Comparison of ENCODE assay signal across 9 cellular contexts in genomic region chr17:40312131-40312731, GRCh38. TPM values are rescaled to one million over a fixed set of nuclear protein-coding genes. Genes with fewer than 3 reads are reported as not detected.
DNase-seq lines count a peak whose midpoint lies in the region; ATAC-seq and TF ChIP-seq lines count a peak whose summit lies in the region.
"Had no signal": no experiment of that assay in that cellular context is flagged by ENCODE, and none has a peak within 500 bp of the region (broad histone marks: within the 10 kb centered on the region; RNA-seq: fewer than 3 reads in every experiment).

No MANE protein-coding gene starts in this region.

- H3K9me3 ChIP-seq in T-helper 17 cell (ENCODE audit: control insufficient read depth, low read length, poor library complexity, severe bottlenecking) (no peaks in the 10 kb centered on the region), right atrium auricular region (no peaks in the 10 kb centered on the region), smooth muscle cell (replicated peaks; ENCODE audit: low read depth) (no peaks in the 10 kb centered on the region)

- H3K79me2 ChIP-seq in smooth muscle cell (ENCODE audit: low read depth), result peaks cover 14% of the 10 kb centered on the region

- in situ Hi-C loops in GM13977 (cut with MboI; ENCODE audit: low pct_unique_long_range_greater_than_20kb, low sequenced_read_pairs, unreplicated experiment), result no loop called here

- no peaks in the 10 kb centered on the region for H3K27me3 Mint-ChIP-seq in T-helper 17 cell

- peak overlapping the region; percentile 71 for H3K27ac Mint-ChIP-seq in T-helper 17 cell

- DNase-seq in GM13977 (ENCODE audit: low spot score), result peak; percentile 25
- no peak for DNase-seq in T-helper 17 cell
- DNase-seq in right atrium auricular region (ENCODE audit: low spot score), result no peak
- DNase-seq in smooth muscle cell (lab: John Stamatoyannopoulos, UW; ENCODE audit: unreplicated experiment), result no peak
- no peak for DNase-seq in NCI-H146 (lab: John Stamatoyannopoulos, UW)
- DNase-seq in hepatic stellate cell (ENCODE audit: low spot score), result no peak
- no peak for DNase-seq in NCI-H446 treated with DMSO at 0.1 percent for 48 hours (lab: John Stamatoyannopoulos, UW)
- DNase-seq: activated CD4-positive, alpha-beta T cell treated with anti-CD3 and anti-CD28 coated beads, Interleukin-2, amount 50 U/mL, for 1 hour had no signal

- no peaks in the 10 kb centered on the region for H3K36me3 Mint-ChIP-seq in T-helper 17 cell (ENCODE audit: low read depth)

- H3K36me3 ChIP-seq in right atrium auricular region (no peaks in the 10 kb centered on the region), smooth muscle cell (ENCODE audit: low read depth) (no peaks in the 10 kb centered on the region)

- H3K4me1 ChIP-seq in right atrium auricular region (peaks cover 9 to 100% of the 10 kb centered on the region in 2 donors), smooth muscle cell (ENCODE audit: low read depth) (peaks cover 70% of the 10 kb centered on the region)

- H3K9ac ChIP-seq in smooth muscle cell (ENCODE audit: low read depth), result no peak overlapping the region

- WGBS in smooth muscle cell (ENCODE audit: low lambda C conversion rate), result 71% methylated on average over 7 of the region's 7 CpGs

- ATAC-seq in T-helper 17 cell (no peak), HG03135 (IDR thresholded peaks at IDR 0.05; ENCODE audit: unreplicated experiment) (no peak)

- peaks cover 7% of the 10 kb centered on the region for H4K20me1 ChIP-seq in smooth muscle cell (ENCODE audit: low read depth)

- TF ChIP-seq CTCF in GM13977 (IDR thresholded peaks at IDR 0.05; ENCODE audit: extremely low read depth, insufficient read depth, missing control alignments) (no peak), right atrium auricular region (IDR thresholded peaks at IDR 0.05) (no peak), smooth muscle cell (IDR thresholded peaks at IDR 0.05; ENCODE audit: borderline replicate concordance, insufficient read depth, poor library complexity, severe bottlenecking) (no peak)

- peak overlapping the region; percentile 96 to 98 for H3K27ac ChIP-seq in right atrium auricular region
- no peak overlapping the region for H3K27ac ChIP-seq in smooth muscle cell (ENCODE audit: low read depth)

- H3K4me2 ChIP-seq in smooth muscle cell, result peak overlapping the region; percentile 51

- H3K4me3 ChIP-seq in right atrium auricular region, result no peak overlapping the region
- H3K4me3 ChIP-seq in smooth muscle cell, result no peak overlapping the region

- H3K4me3 Mint-ChIP-seq in T-helper 17 cell, result no peak overlapping the region

- H3F3A ChIP-seq in smooth muscle cell (ENCODE audit: low read depth), result peaks cover 21% of the 10 kb centered on the region

- H3K4me1 Mint-ChIP-seq in T-helper 17 cell, result peaks cover 46% of the 10 kb centered on the region

- no peaks in the 10 kb centered on the region for H3K27me3 ChIP-seq in right atrium auricular region
- H3K27me3 ChIP-seq in smooth muscle cell (ENCODE audit: low read depth), result no peaks in the 10 kb centered on the region

- no peak overlapping the region for H2AFZ ChIP-seq in smooth muscle cell (ENCODE audit: low read depth)

RNA-seq across cellular contexts. Expression of gene RARA, which starts 3.3 kb away (rescaled TPM):
- total RNA-seq in T-helper 17 cell, result 100 to 1,000 TPM in 1 of 2 donors, 10 to 100 TPM in 1; 97.0 to 106 TPM
- total RNA-seq in right atrium auricular region, result 10 to 100 TPM; 28.5 to 51.7 TPM
- 13.6 and 22.5 TPM in 2 replicates for total RNA-seq in smooth muscle cell
- 21.6 and 22.1 TPM in 2 replicates for polyA plus RNA-seq in smooth muscle cell

RNA-seq across cellular contexts. Expression of gene CDC6, which starts 24.6 kb away (rescaled TPM):
- 1 to 10 TPM; 1.2 to 2.7 TPM for total RNA-seq in T-helper 17 cell
- total RNA-seq in right atrium auricular region, result 1 to 10 TPM in 1 of 2 donors, under 1 TPM in 1; 0.44 to 1.0 TPM
- 10.4 and 15.1 TPM in 2 replicates for total RNA-seq in smooth muscle cell
- 5.2 and 5.5 TPM in 2 replicates for polyA plus RNA-seq in smooth muscle cell

RNA-seq across cellular contexts. Expression of gene GJD3, which starts 52.3 kb away (rescaled TPM):
- total RNA-seq in T-helper 17 cell, result not detected
- 1 to 10 TPM in 1 of 2 donors, not detected in 1; 1.6 TPM for total RNA-seq in right atrium auricular region
- total RNA-seq in smooth muscle cell, result not detected in 2 replicates
- polyA plus RNA-seq in smooth muscle cell, result 0.27 and 0.30 TPM in 2 replicates
